Comparison of ENCODE assay signal across 17 cellular contexts in the genomic region with DNA sequence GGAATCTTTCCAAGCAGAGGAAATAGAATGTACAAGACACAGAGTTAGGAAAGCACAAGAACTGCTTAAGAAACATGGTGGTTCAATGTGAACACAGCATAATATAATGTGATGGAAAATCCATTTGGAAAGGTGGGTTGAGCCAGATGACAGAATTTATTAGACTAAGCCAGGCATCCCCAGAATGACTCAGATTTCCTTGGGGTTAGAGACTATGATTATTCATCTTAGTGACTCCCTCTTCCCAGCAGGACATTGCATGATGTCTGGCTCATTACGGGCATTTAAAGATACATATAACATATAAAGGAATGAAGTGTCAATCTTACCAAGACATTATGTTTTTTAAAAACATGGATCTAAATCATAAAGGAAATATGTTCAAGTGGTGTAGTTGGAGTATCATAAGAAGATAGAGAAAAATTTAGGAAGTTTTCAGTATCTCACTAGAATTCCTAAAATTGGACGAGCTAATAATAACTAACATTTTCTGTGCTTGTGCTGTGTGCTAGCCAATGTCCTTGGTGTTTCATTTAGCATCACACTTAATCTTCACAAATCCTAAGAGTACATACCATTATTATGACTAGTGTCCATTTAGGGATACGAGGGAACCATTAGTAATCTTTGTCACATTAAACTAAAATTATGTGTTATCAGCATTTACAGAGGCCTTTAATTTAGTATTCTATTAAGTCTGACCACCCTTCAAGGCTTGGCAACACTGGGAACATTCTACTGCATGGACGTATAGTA. TPM values are rescaled to one million over a fixed set of nuclear protein-coding genes. Genes with fewer than 3 reads are reported as not detected.
DNase-seq lines count a peak whose midpoint lies in the region; ATAC-seq, FAIRE-seq and TF ChIP-seq lines count a peak whose summit lies in the region.
"Had no signal": no experiment of that assay in that cellular context is flagged by ENCODE, and none has a peak within 500 bp of the region (broad histone marks: within the 10 kb centered on the region; RNA-seq: fewer than 3 reads in every experiment).

No MANE protein-coding gene starts in this region.

- H3K4me1 ChIP-seq in esophagus muscularis mucosa: no peaks in the 10 kb centered on the region
- H3K4me1 ChIP-seq: parathyroid adenoma had no signal

- ATAC-seq in SK-N-SH treated with all-trans-retinoic acid at 6 μM for 48 hours (peak; percentile 79), HG03039 (IDR thresholded peaks at IDR 0.05; ENCODE audit: unreplicated experiment) (no peak), GM19397 (IDR thresholded peaks at IDR 0.05; ENCODE audit: unreplicated experiment) (no peak)
- ATAC-seq: activated CD4-positive, alpha-beta T cell treated with anti-CD3 and anti-CD28 coated beads for 36 hours; activated naive CD4-positive, alpha-beta T cell treated with anti-CD3 and anti-CD28 coated beads, Interleukin-2, amount 50 U/mL, for 72 hours; mucosa of descending colon had no signal

- DNase-seq in H4 (ENCODE audit: low spot score): peak; percentile 4
- DNase-seq in fibroblast of pulmonary artery (ENCODE audit: low read depth): peak; percentile 35
- DNase-seq in urothelium cell line (ENCODE audit: low spot score): peak; percentile 27
- DNase-seq in esophagus muscularis mucosa (ENCODE audit: extremely low spot score): no peak
- DNase-seq: activated CD4-positive, alpha-beta T cell treated with anti-CD3 and anti-CD28 coated beads for 36 hours; CD4-positive, alpha-beta memory T cell; mucosa of descending colon; NCI-H1930; NCI-H748 treated with DMSO at 0.1 percent for 48 hours; T-helper 2 cell had no signal

- no peak for TF ChIP-seq POLR2A in esophagus muscularis mucosa (IDR thresholded peaks at IDR 0.05; ENCODE audit: low read depth)

- no peak overlapping the region for H3K27ac ChIP-seq in esophagus muscularis mucosa (replicated peaks in 1 of 4)
- H3K27ac ChIP-seq: parathyroid adenoma had no signal

- no peak for TF ChIP-seq EP300 in esophagus muscularis mucosa (IDR thresholded peaks at IDR 0.05)

- H3K9me3 ChIP-seq in esophagus muscularis mucosa: no peaks in the 10 kb centered on the region
- H3K9me3 ChIP-seq: mucosa of descending colon had no signal

- intact Hi-C loops in esophagus muscularis mucosa (cut with DNase I): no loop called here

- H3K4me3 ChIP-seq in fibroblast of pulmonary artery (replicated peaks; ENCODE audit: low read depth, low read length) (no peak overlapping the region), esophagus muscularis mucosa (no peak overlapping the region)
- H3K4me3 ChIP-seq: mucosa of descending colon had no signal

- no peaks in the 10 kb centered on the region for H3K27me3 ChIP-seq in esophagus muscularis mucosa

- 60% methylated on average over 4 of the region's 4 CpGs for WGBS in esophagus muscularis mucosa

- FAIRE-seq in urothelium cell line (lab: Jason Lieb, UNC): no peak
- FAIRE-seq: endometrium had no signal

- H3K36me3 ChIP-seq in esophagus muscularis mucosa: no peaks in the 10 kb centered on the region

- no peak for TF ChIP-seq CTCF in fibroblast of pulmonary artery (IDR thresholded peaks at IDR 0.05; ENCODE audit: low read length, missing control alignments)
- no peak for TF ChIP-seq CTCF in esophagus muscularis mucosa (IDR thresholded peaks at IDR 0.05)

TF ChIP-seq in SK-N-SH treated with all-trans-retinoic acid at 6 μM for 48 hours, 23 proteins besides CTCF, POLR2A, EP300 and RAD21:
- TF ChIP-seq ZC3H10 (CRISPR knock-in tag; IDR thresholded peaks at IDR 0.05) (0 out of 2 replicates have a peak, but pooled peaks have one; percentile 35), ZNF565 (CRISPR knock-in tag; conservative IDR thresholded peaks at IDR 0.05; ENCODE audit: low read depth) (no peak)

RNA-seq across cellular contexts. Expression of gene ST6GALNAC5, which starts 41.0 kb away (rescaled TPM):
- total RNA-seq in H4 (2014; rRNA removed; shearing (Covaris generic)): 0.25 and 2.2 TPM in 2 replicates
- total RNA-seq in esophagus muscularis mucosa: 1 to 10 TPM; 5.3 to 8.7 (median 8.2) TPM
- total RNA-seq: activated CD4-positive, alpha-beta T cell treated with anti-CD3 and anti-CD28 coated beads for 36 hours; activated naive CD4-positive, alpha-beta T cell treated with anti-CD3 and anti-CD28 coated beads, Interleukin-2, amount 50 U/mL, for 72 hours; CD4-positive, alpha-beta memory T cell; G401 had no signal
